Comparison of ENCODE assay signal across 29 cellular contexts in the genomic region with DNA sequence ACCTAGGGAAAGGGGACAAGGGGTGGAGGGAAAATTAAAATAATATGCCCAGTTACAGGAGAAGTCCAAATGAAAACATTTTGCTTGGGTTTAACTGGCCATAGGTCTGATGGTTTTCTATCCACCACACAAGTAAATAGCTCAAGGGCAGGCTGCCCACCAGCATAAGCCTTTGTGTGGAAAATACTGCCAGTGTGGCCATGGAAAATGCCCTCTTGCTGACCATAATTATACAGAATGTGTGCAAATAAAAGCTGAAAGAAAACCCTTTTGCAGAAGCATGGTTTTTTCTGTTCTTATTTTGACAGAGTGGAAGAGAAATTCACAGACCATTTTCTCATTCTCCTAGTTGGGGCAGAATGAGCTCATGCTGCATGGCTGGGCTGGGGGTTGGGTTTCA.
DNase-seq lines count a peak whose midpoint lies in the region; FAIRE-seq and TF ChIP-seq lines count a peak whose summit lies in the region.
"Had no signal": no experiment of that assay in that cellular context is flagged by ENCODE, and none has a peak within 500 bp of the region (broad histone marks: within the 10 kb centered on the region; RNA-seq: fewer than 3 reads in every experiment).

No MANE protein-coding gene starts in this region.

- H3K79me1 ChIP-seq in mesendoderm (ENCODE audit: low read length) = no peaks in the 10 kb centered on the region

- H3K18ac ChIP-seq in mesendoderm (ENCODE audit: low read length) = peak overlapping the region; percentile 20

- no peak for TF ChIP-seq CTCF in astrocyte (IDR thresholded peaks at IDR 0.05; ENCODE audit: insufficient read depth, low read depth, low read length)

- no peak overlapping the region for H3K23ac ChIP-seq in mesendoderm (ENCODE audit: low read length)

- H3K4me3 Mint-ChIP-seq in astrocyte (ENCODE audit: unreplicated experiment) = peak overlapping the region; percentile 68
- H3K4me3 Mint-ChIP-seq in activated CD4-positive, alpha-beta T cell treated with anti-CD3 and anti-CD28 coated beads, Interleukin-2, amount 10 ng/mL, durations not matched to agents 7 days and 5 days = no peak overlapping the region
- H3K4me3 Mint-ChIP-seq: activated CD4-positive, alpha-beta memory T cell treated with anti-CD3 and anti-CD28 coated beads for 36 hours; activated naive CD4-positive, alpha-beta T cell treated with anti-CD3 and anti-CD28 coated beads, Interleukin-2, amount 50 U/mL, for 24 hours; activated T-helper 17 cell treated with anti-CD3 and anti-CD28 coated beads, Interleukin-2, amount 50 U/mL, for 72 hours; CD14-positive monocyte; IgD-negative memory B cell; naive thymus-derived CD4-positive, alpha-beta T cell had no signal

- no peaks in the 10 kb centered on the region for H4K20me1 ChIP-seq in GM23248 (ENCODE audit: insufficient read depth)
- peaks cover 3% of the 10 kb centered on the region for H4K20me1 ChIP-seq in astrocyte (ENCODE audit: insufficient read depth, low read length)

- DNase-seq in GM23248 (peak; percentile 24), NCI-H2227 (lab: John Stamatoyannopoulos, UW; ENCODE audit: unreplicated experiment) (peak; percentile 32), astrocyte (ENCODE audit: low read depth) (no peak), mesendoderm (no peak), HK-2 (ENCODE audit: unreplicated experiment) (no peak), MG63 (no peak)
- DNase-seq in stimulated activated CD4-positive, alpha-beta T cell treated with anti-CD3 and anti-CD28 coated beads, Interleukin-2, amount 100 ng/mL, for 24 hours = no peak
- DNase-seq in activated CD4-positive, alpha-beta T cell treated with anti-CD3 and anti-CD28 coated beads, Interleukin-2, amount 10 ng/mL, durations not matched to agents 7 days and 5 days = no peak
- DNase-seq: activated CD4-positive, alpha-beta memory T cell treated with anti-CD3 and anti-CD28 coated beads for 36 hours; anterior cingulate cortex; central memory CD4-positive, alpha-beta T cell; dermis blood vessel endothelial cell; GOT3; hippocampal formation; left ventricle myocardium superior; midbrain; naive thymus-derived CD4-positive, alpha-beta T cell; NCI-H1417 treated with DMSO at 0.1 percent for 48 hours; nucleus accumbens; stimulated activated CD4-positive, alpha-beta T cell treated with anti-CD3 and anti-CD28 coated beads, Interleukin-15, amount 100 ng/mL, for 24 hours; stimulated activated naive CD4-positive, alpha-beta T cell; T-helper 1 cell had no signal

- H3K27me3 ChIP-seq in GM23248 (replicated peaks; ENCODE audit: insufficient read depth) = no peaks in the 10 kb centered on the region
- H3K27me3 ChIP-seq in astrocyte (ENCODE audit: insufficient read depth, low read length) = no peaks in the 10 kb centered on the region
- no peaks in the 10 kb centered on the region for H3K27me3 ChIP-seq in mesendoderm (ENCODE audit: insufficient read depth, low read length, poor library complexity)
- no peaks in the 10 kb centered on the region for H3K27me3 ChIP-seq in MG63
- H3K27me3 ChIP-seq: suprapubic skin had no signal

- FAIRE-seq in astrocyte (lab: Jason Lieb, UNC) = no peak
- FAIRE-seq: endometrium, GM12891 had no signal

- H3K4me2 ChIP-seq in GM23248 (ENCODE audit: unreplicated experiment) = peak overlapping the region; percentile 34
- H3K4me2 ChIP-seq in astrocyte (ENCODE audit: low read length) = no peak overlapping the region
- no peak overlapping the region for H3K4me2 ChIP-seq in mesendoderm (ENCODE audit: low read length)

- H2AK5ac ChIP-seq in mesendoderm (ENCODE audit: low read length) = no peak overlapping the region

- no peak overlapping the region for H3K56ac ChIP-seq in mesendoderm (ENCODE audit: low read length)

- no peak overlapping the region for H2BK15ac ChIP-seq in mesendoderm (replicated peaks; ENCODE audit: low read depth)

- POLR2A ChIA-PET in activated CD4-positive, alpha-beta T cell treated with anti-CD3 and anti-CD28 coated beads, Interleukin-2, amount 10 ng/mL, durations not matched to agents 7 days and 5 days (lab: Charles Lee) = no interaction called here

- peaks cover 25% of the 10 kb centered on the region for H3K4me1 Mint-ChIP-seq in astrocyte (ENCODE audit: low read depth, unreplicated experiment)
- H3K4me1 Mint-ChIP-seq in activated CD4-positive, alpha-beta T cell treated with anti-CD3 and anti-CD28 coated beads, Interleukin-2, amount 10 ng/mL, durations not matched to agents 7 days and 5 days = no peaks in the 10 kb centered on the region
- H3K4me1 Mint-ChIP-seq: activated naive CD4-positive, alpha-beta T cell treated with anti-CD3 and anti-CD28 coated beads, Interleukin-2, amount 50 U/mL, for 24 hours; activated T-helper 17 cell treated with anti-CD3 and anti-CD28 coated beads, Interleukin-2, amount 50 U/mL, for 72 hours; CD14-positive monocyte; IgD-negative memory B cell; naive thymus-derived CD4-positive, alpha-beta T cell had no signal

- H3K4ac ChIP-seq in mesendoderm (ENCODE audit: low read depth, low read length) = no peak overlapping the region

- H2BK5ac ChIP-seq in mesendoderm (ENCODE audit: low read length) = no peak overlapping the region

- no peak overlapping the region for H3K9ac ChIP-seq in GM23248
- no peak overlapping the region for H3K9ac ChIP-seq in astrocyte (ENCODE audit: low read length)
- no peak overlapping the region for H3K9ac ChIP-seq in mesendoderm (ENCODE audit: low read length)

- H3K4me3 ChIP-seq in GM23248 (no peak overlapping the region), astrocyte (ENCODE audit: insufficient read depth, low read depth, low read length) (no peak overlapping the region), mesendoderm (ENCODE audit: low read length) (no peak overlapping the region), MG63 (no peak overlapping the region)
- H3K4me3 ChIP-seq: suprapubic skin had no signal

- H2BK120ac ChIP-seq in mesendoderm (ENCODE audit: low read depth, low read length) = no peak overlapping the region

- H3K9me3 ChIP-seq in GM23248 (ENCODE audit: low read depth) (no peaks in the 10 kb centered on the region), astrocyte (ENCODE audit: insufficient read depth, low read depth, low read length) (no peaks in the 10 kb centered on the region), MG63 (no peaks in the 10 kb centered on the region)
- H3K9me3 ChIP-seq: suprapubic skin had no signal

- CTCF ChIA-PET in activated CD4-positive, alpha-beta T cell treated with anti-CD3 and anti-CD28 coated beads, Interleukin-2, amount 10 ng/mL, durations not matched to agents 7 days and 5 days (lab: Charles Lee) = no interaction called here

- H3K36me3 Mint-ChIP-seq in astrocyte (ENCODE audit: low read depth, unreplicated experiment) = no peaks in the 10 kb centered on the region
- H3K36me3 Mint-ChIP-seq in activated CD4-positive, alpha-beta T cell treated with anti-CD3 and anti-CD28 coated beads, Interleukin-2, amount 10 ng/mL, durations not matched to agents 7 days and 5 days (ENCODE audit: low read depth) = no peaks in the 10 kb centered on the region
- H3K36me3 Mint-ChIP-seq: activated CD4-positive, alpha-beta memory T cell treated with anti-CD3 and anti-CD28 coated beads for 36 hours; activated naive CD4-positive, alpha-beta T cell treated with anti-CD3 and anti-CD28 coated beads, Interleukin-2, amount 50 U/mL, for 24 hours; CD14-positive monocyte; IgD-negative memory B cell; naive thymus-derived CD4-positive, alpha-beta T cell had no signal

- H3K27ac ChIP-seq in GM23248 (no peak overlapping the region), astrocyte (ENCODE audit: low read depth, low read length) (peak overlapping the region; percentile 42), mesendoderm (ENCODE audit: low read depth, low read length) (no peak overlapping the region)
- H3K27ac ChIP-seq: suprapubic skin had no signal

- H3K9me2 ChIP-seq in GM23248 (ENCODE audit: insufficient read depth) = no peaks in the 10 kb centered on the region

- no peak overlapping the region for H2AFZ ChIP-seq in GM23248
- no peak overlapping the region for H2AFZ ChIP-seq in astrocyte (ENCODE audit: low read depth, low read length)

- H3K27me3 Mint-ChIP-seq in astrocyte (ENCODE audit: low read depth, unreplicated experiment) = peaks cover 1% of the 10 kb centered on the region
- no peaks in the 10 kb centered on the region for H3K27me3 Mint-ChIP-seq in activated CD4-positive, alpha-beta T cell treated with anti-CD3 and anti-CD28 coated beads, Interleukin-2, amount 10 ng/mL, durations not matched to agents 7 days and 5 days
- H3K27me3 Mint-ChIP-seq: activated CD4-positive, alpha-beta memory T cell treated with anti-CD3 and anti-CD28 coated beads for 36 hours; activated T-helper 17 cell treated with anti-CD3 and anti-CD28 coated beads, Interleukin-2, amount 50 U/mL, for 72 hours had no signal

- in situ Hi-C loops in GM23248 (cut with MboI) = no loop called here

- no peaks in the 10 kb centered on the region for H3K9me3 Mint-ChIP-seq in astrocyte (ENCODE audit: unreplicated experiment)
- no peaks in the 10 kb centered on the region for H3K9me3 Mint-ChIP-seq in activated CD4-positive, alpha-beta T cell treated with anti-CD3 and anti-CD28 coated beads, Interleukin-2, amount 10 ng/mL, durations not matched to agents 7 days and 5 days
- H3K9me3 Mint-ChIP-seq: activated CD4-positive, alpha-beta memory T cell treated with anti-CD3 and anti-CD28 coated beads for 36 hours; activated naive CD4-positive, alpha-beta T cell treated with anti-CD3 and anti-CD28 coated beads, Interleukin-2, amount 50 U/mL, for 24 hours; activated T-helper 17 cell treated with anti-CD3 and anti-CD28 coated beads, Interleukin-2, amount 50 U/mL, for 72 hours; IgD-negative memory B cell had no signal

- no peak overlapping the region for H4K8ac ChIP-seq in mesendoderm (ENCODE audit: low read depth, low read length)

- H3K79me2 ChIP-seq in GM23248 (ENCODE audit: insufficient read depth) (no peaks in the 10 kb centered on the region), astrocyte (ENCODE audit: insufficient read depth, low read length) (no peaks in the 10 kb centered on the region), mesendoderm (ENCODE audit: control insufficient read depth, insufficient read depth, low read length) (no peaks in the 10 kb centered on the region)

- H3K4me1 ChIP-seq in GM23248 (ENCODE audit: insufficient read depth) = peaks cover 30% of the 10 kb centered on the region
- H3K4me1 ChIP-seq in astrocyte (ENCODE audit: insufficient read depth, low read length) = peaks cover 23% of the 10 kb centered on the region
- H3K4me1 ChIP-seq in mesendoderm (ENCODE audit: control insufficient read depth, low read depth, low read length) = peaks cover 10% of the 10 kb centered on the region
- H3K4me1 ChIP-seq: suprapubic skin had no signal

- H3K36me3 ChIP-seq in GM23248 (ENCODE audit: low read depth) = no peaks in the 10 kb centered on the region
- H3K36me3 ChIP-seq in astrocyte (ENCODE audit: insufficient read depth, low read length) = no peaks in the 10 kb centered on the region
- no peaks in the 10 kb centered on the region for H3K36me3 ChIP-seq in mesendoderm (ENCODE audit: control insufficient read depth, insufficient read depth, low read length)
- no peaks in the 10 kb centered on the region for H3K36me3 ChIP-seq in MG63
- H3K36me3 ChIP-seq: suprapubic skin had no signal

- peak overlapping the region; percentile 92 for H3K27ac Mint-ChIP-seq in astrocyte (ENCODE audit: unreplicated experiment)
- H3K27ac Mint-ChIP-seq in activated CD4-positive, alpha-beta T cell treated with anti-CD3 and anti-CD28 coated beads, Interleukin-2, amount 10 ng/mL, durations not matched to agents 7 days and 5 days = no peak overlapping the region
- H3K27ac Mint-ChIP-seq: activated CD4-positive, alpha-beta memory T cell treated with anti-CD3 and anti-CD28 coated beads for 36 hours; activated naive CD4-positive, alpha-beta T cell treated with anti-CD3 and anti-CD28 coated beads, Interleukin-2, amount 50 U/mL, for 24 hours; activated T-helper 17 cell treated with anti-CD3 and anti-CD28 coated beads, Interleukin-2, amount 50 U/mL, for 72 hours; CD14-positive monocyte; IgD-negative memory B cell; naive thymus-derived CD4-positive, alpha-beta T cell had no signal

- peaks cover 20% of the 10 kb centered on the region for H3F3A ChIP-seq in GM23248 (ENCODE audit: insufficient read depth)

- H4K5ac ChIP-seq in mesendoderm (ENCODE audit: low read length) = no peak overlapping the region

Comparison
In these comparisons a context has a peak if more than half of its experiments do, and no peak if none do; other contexts are left out.
1. DNase-seq: peak in GM23248 (single experiment) and NCI-H2227 (single experiment); none in astrocyte (single experiment), mesendoderm (single experiment), HK-2 (single experiment), MG63 (single experiment), stimulated activated CD4-positive, alpha-beta T cell treated with anti-CD3 and anti-CD28 coated beads, Interleukin-2, amount 100 ng/mL, for 24 hours (0 of 2) and activated CD4-positive, alpha-beta T cell treated with anti-CD3 and anti-CD28 coated beads, Interleukin-2, amount 10 ng/mL, durations not matched to agents 7 days and 5 days (single experiment).